Comparison of ENCODE assay signal across 9 cellular contexts in the genomic region with DNA sequence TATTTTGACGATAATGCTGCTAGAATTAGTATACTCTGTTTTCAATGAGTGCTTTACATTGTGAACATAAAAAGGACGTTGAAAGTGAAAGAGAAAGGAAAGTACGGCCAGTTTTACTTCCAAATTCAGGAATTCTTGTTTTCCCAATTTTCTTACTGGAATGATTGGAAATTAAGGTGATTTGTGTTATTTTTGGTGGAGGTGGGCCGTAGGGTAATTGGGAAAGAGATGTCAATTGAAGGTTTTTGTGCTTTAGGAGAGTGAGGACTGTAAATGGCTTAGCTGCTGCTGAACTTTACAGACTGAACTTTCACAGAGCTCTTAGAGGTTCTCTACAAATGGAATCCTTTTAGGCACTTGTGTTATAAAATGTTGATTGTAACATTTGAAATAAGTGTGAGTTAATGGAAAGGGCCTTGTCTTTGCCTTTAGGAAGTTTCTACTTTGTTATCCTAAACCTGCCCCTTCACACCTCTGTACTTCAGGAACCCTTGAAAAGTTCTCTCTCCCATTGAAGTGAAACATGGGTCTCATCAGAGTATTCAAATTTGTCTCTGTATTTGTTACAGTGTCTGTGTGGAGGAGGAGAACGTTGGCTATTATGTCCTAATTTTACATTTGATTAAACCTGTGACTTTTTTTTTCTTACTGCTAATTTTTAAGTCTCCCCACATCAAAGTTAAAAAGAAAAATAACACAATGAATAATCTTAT.
DNase-seq lines count a peak whose midpoint lies in the region; ATAC-seq and TF ChIP-seq lines count a peak whose summit lies in the region.
"Had no signal": no experiment of that assay in that cellular context is flagged by ENCODE, and none has a peak within 500 bp of the region (broad histone marks: within the 10 kb centered on the region; RNA-seq: fewer than 3 reads in every experiment).

No MANE protein-coding gene starts in this region.

- 1% methylated on average over 5 of the region's 5 CpGs for WGBS in suprapubic skin

- peaks cover 2% of the 10 kb centered on the region for H3K36me3 Mint-ChIP-seq in activated CD8-positive, alpha-beta T cell treated with anti-CD3 and anti-CD28 coated beads, Interleukin-2, amount 10 ng/mL, durations not matched to agents 7 days and 5 days (ENCODE audit: low read depth)

- POLR2A ChIA-PET in activated CD8-positive, alpha-beta T cell treated with anti-CD3 and anti-CD28 coated beads, Interleukin-2, amount 10 ng/mL, durations not matched to agents 7 days and 5 days (lab: Charles Lee), result interaction anchor here (1.1 kb wide), 1 partner anchor 13 kb away, joined by 5 read pairs; no protein-coding TSS in a partner anchor

- no peak for TF ChIP-seq POLR2A in suprapubic skin (IDR thresholded peaks at IDR 0.05)

- CTCF ChIA-PET in activated CD8-positive, alpha-beta T cell treated with anti-CD3 and anti-CD28 coated beads, Interleukin-2, amount 10 ng/mL, durations not matched to agents 7 days and 5 days (lab: Charles Lee), result interaction anchor here (1.0 to 4.1 kb wide), 23 partner anchors 9 to 202 kb away, joined by 3 to 45 read pairs (median 4); no protein-coding TSS in a partner anchor

- TF ChIP-seq CTCF in right atrium auricular region (IDR thresholded peaks at IDR 0.05), result no peak
- no peak for TF ChIP-seq CTCF in suprapubic skin (IDR thresholded peaks at IDR 0.05)

- H3K9me3 Mint-ChIP-seq in activated CD8-positive, alpha-beta T cell treated with anti-CD3 and anti-CD28 coated beads, Interleukin-2, amount 10 ng/mL, durations not matched to agents 7 days and 5 days (ENCODE audit: insufficient read depth), result no peaks in the 10 kb centered on the region

- H3K27me3 ChIP-seq in right atrium auricular region (no peaks in the 10 kb centered on the region), suprapubic skin (no peaks in the 10 kb centered on the region)

- peaks cover 18% of the 10 kb centered on the region for H3K4me1 Mint-ChIP-seq in activated CD8-positive, alpha-beta T cell treated with anti-CD3 and anti-CD28 coated beads, Interleukin-2, amount 10 ng/mL, durations not matched to agents 7 days and 5 days (ENCODE audit: low read depth)

- H3K9me3 ChIP-seq in right atrium auricular region, result no peaks in the 10 kb centered on the region
- H3K9me3 ChIP-seq in suprapubic skin, result peaks cover 5% of the 10 kb centered on the region

- ATAC-seq in activated CD8-positive, alpha-beta T cell treated with anti-CD3 and anti-CD28 coated beads, Interleukin-2, amount 10 ng/mL, durations not matched to agents 7 days and 5 days, result peak; percentile 66
- no peak for ATAC-seq in HG02973 (IDR thresholded peaks at IDR 0.05; ENCODE audit: unreplicated experiment)
- no peak for ATAC-seq in HG03565 (IDR thresholded peaks at IDR 0.05; ENCODE audit: unreplicated experiment)

- H3K4me3 ChIP-seq in right atrium auricular region (peak overlapping the region in 1 of 2 donors; percentile 36), suprapubic skin (peak overlapping the region; percentile 45)

- H3K36me3 ChIP-seq in right atrium auricular region (no peaks in the 10 kb centered on the region), suprapubic skin (no peaks in the 10 kb centered on the region)

- H3K27ac Mint-ChIP-seq in activated CD8-positive, alpha-beta T cell treated with anti-CD3 and anti-CD28 coated beads, Interleukin-2, amount 10 ng/mL, durations not matched to agents 7 days and 5 days, result peak overlapping the region; percentile 65

- H3K27ac ChIP-seq in right atrium auricular region, result peak overlapping the region; percentile 6 to 43
- peak overlapping the region; percentile 68 for H3K27ac ChIP-seq in suprapubic skin
- H3K27ac ChIP-seq: C4-2B had no signal

- no peak for TF ChIP-seq EP300 in suprapubic skin (IDR thresholded peaks at IDR 0.05)

- H3K4me3 Mint-ChIP-seq in activated CD8-positive, alpha-beta T cell treated with anti-CD3 and anti-CD28 coated beads, Interleukin-2, amount 10 ng/mL, durations not matched to agents 7 days and 5 days, result peak overlapping the region; percentile 89

- no peaks in the 10 kb centered on the region for H3K27me3 Mint-ChIP-seq in activated CD8-positive, alpha-beta T cell treated with anti-CD3 and anti-CD28 coated beads, Interleukin-2, amount 10 ng/mL, durations not matched to agents 7 days and 5 days (ENCODE audit: low read depth)

- DNase-seq in NCI-H2107 treated with DMSO at 0.1 percent for 48 hours (lab: John Stamatoyannopoulos, UW; ENCODE audit: unreplicated experiment) (peak; percentile 54), NCI-H2107 (lab: John Stamatoyannopoulos, UW) (no peak), right atrium auricular region (ENCODE audit: low spot score) (no peak), suprapubic skin (ENCODE audit: low spot score in 2 of 2) (no peak), NCI-H1694 treated with DMSO at 0.1 percent for 48 hours (lab: John Stamatoyannopoulos, UW) (no peak)
- DNase-seq in activated CD8-positive, alpha-beta T cell treated with anti-CD3 and anti-CD28 coated beads, Interleukin-2, amount 10 ng/mL, durations not matched to agents 7 days and 5 days, result no peak

- H3K4me1 ChIP-seq in right atrium auricular region, result peaks cover 0 to 42% of the 10 kb centered on the region in 2 donors
- H3K4me1 ChIP-seq in suprapubic skin, result peaks cover 60% of the 10 kb centered on the region
